ENCODE assay signal across 1 cellular context in genomic region chr12:7961395-7962188, GRCh38.
A peak's percentile ranks its signal among the peaks of the same experiment; 100 is the strongest.
TF ChIP-seq lines count a peak whose summit lies in the region.

No MANE protein-coding gene starts in this region.

TF ChIP-seq in HepG2, 621 proteins besides CTCF, POLR2A, EP300 and RAD21:
- TF ChIP-seq ZNF770 (CRISPR knock-in tag; IDR thresholded peaks at IDR 0.05): 0 out of 2 replicates have a peak, but pooled peaks have one; percentile 61
- no peak for TF ChIP-seq SPEN (CRISPR knock-in tag; IDR thresholded peaks at IDR 0.05; ENCODE audit: low read depth)
- no peak for TF ChIP-seq ZSCAN29 (CRISPR knock-in tag; conservative IDR thresholded peaks at IDR 0.05)
- TF ChIP-seq HDAC2 (CRISPR knock-in tag; IDR thresholded peaks at IDR 0.05): no peak
- 0 out of 2 replicates have a peak, but pooled peaks have one; percentile 21 for TF ChIP-seq ZBTB38 (CRISPR knock-in tag; IDR thresholded peaks at IDR 0.05)
- no peak for TF ChIP-seq ZSCAN12 (CRISPR knock-in tag; IDR thresholded peaks at IDR 0.05)
- TF ChIP-seq NR0B2 (CRISPR knock-in tag; IDR thresholded peaks at IDR 0.05): no peak
